In genomic region chr6:53808302-53808881, GRCh38 we compare ENCODE assay signal across 19 cellular contexts. TPM values are rescaled to one million over a fixed set of nuclear protein-coding genes. Genes with fewer than 3 reads are reported as not detected.
A peak's percentile ranks its signal among the peaks of the same experiment; 100 is the strongest.
DNase-seq lines count a peak whose midpoint lies in the region; ATAC-seq, FAIRE-seq and TF ChIP-seq lines count a peak whose summit lies in the region.
"Had no signal": no experiment of that assay in that cellular context is flagged by ENCODE, and none has a peak within 500 bp of the region (broad histone marks: within the 10 kb centered on the region; RNA-seq: fewer than 3 reads in every experiment).

No MANE protein-coding gene starts in this region.

- no peaks in the 10 kb centered on the region for H3K9me3 ChIP-seq in endothelial cell of umbilical vein (replicated peaks; ENCODE audit: control insufficient read depth, insufficient read depth, low read length)

- H3K27me3 ChIP-seq in KMS-11 (ENCODE audit: insufficient read depth, low read depth) = no peaks in the 10 kb centered on the region
- H3K27me3 ChIP-seq in endothelial cell of umbilical vein (ENCODE audit: control insufficient read depth in 2 of 2, insufficient read depth in 2 of 2, low read length in 2 of 2) = no peaks in the 10 kb centered on the region

- TF ChIP-seq POLR2A in endothelial cell of umbilical vein (IDR thresholded peaks at IDR 0.05; ENCODE audit: low read depth, low read length) = no peak

- peak overlapping the region; percentile 83 for H3K27ac ChIP-seq in KMS-11
- no peak overlapping the region for H3K27ac ChIP-seq in endothelial cell of umbilical vein (ENCODE audit: insufficient read depth, low read depth, low read length)
- H3K27ac ChIP-seq: GM23248 had no signal

- H3K4me1 ChIP-seq in KMS-11 (ENCODE audit: low read depth, poor library complexity, severe bottlenecking) (peaks cover 96% of the 10 kb centered on the region), endothelial cell of umbilical vein (ENCODE audit: control insufficient read depth, extremely low read depth, insufficient read depth, low read length) (peaks cover 12% of the 10 kb centered on the region)

- H3K36me3 ChIP-seq in KMS-11 (ENCODE audit: insufficient read depth) = no peaks in the 10 kb centered on the region
- H3K36me3 ChIP-seq in endothelial cell of umbilical vein (ENCODE audit: control insufficient read depth in 2 of 2, extremely low read depth in 1 of 2, insufficient read depth in 2 of 2, low read length in 2 of 2) = no peaks in the 10 kb centered on the region

- no peaks in the 10 kb centered on the region for H3K9me3 Mint-ChIP-seq in activated T-cell treated with anti-CD3 and anti-CD28 coated beads, Interleukin-2, amount 50 U/mL, for 4 hours
- no peaks in the 10 kb centered on the region for H3K9me3 Mint-ChIP-seq in mesothelial cell of epicardium
- H3K9me3 Mint-ChIP-seq: CD4-positive, alpha-beta T cell; H9; HFFc6 had no signal

- H3K9me1 ChIP-seq in endothelial cell of umbilical vein (replicated peaks; ENCODE audit: control insufficient read depth, extremely low read depth, insufficient read depth, low read length) = no peaks in the 10 kb centered on the region

- no peaks in the 10 kb centered on the region for H3K36me3 Mint-ChIP-seq in activated T-cell treated with anti-CD3 and anti-CD28 coated beads, Interleukin-2, amount 50 U/mL, for 4 hours (ENCODE audit: insufficient read depth)
- no peaks in the 10 kb centered on the region for H3K36me3 Mint-ChIP-seq in mesothelial cell of epicardium

- dilution Hi-C loops in endothelial cell of umbilical vein (cut with MboI; ENCODE audit: extremely low pct_ligation_motif_present, low sequenced_read_pairs) = no loop called here

- CTCF ChIA-PET in endothelial cell of umbilical vein (lab: Charles Lee) = interaction anchor here (0.9 to 1.5 kb wide), 7 partner anchors 9 to 148 kb away, joined by 3 to 10 read pairs (median 3); no protein-coding TSS in a partner anchor

- H2AFZ ChIP-seq in KMS-11 (ENCODE audit: low read depth) (no peak overlapping the region), endothelial cell of umbilical vein (ENCODE audit: low read depth, low read length) (no peak overlapping the region)
- H2AFZ ChIP-seq: GM23248 had no signal

- H3K4me3 ChIP-seq in KMS-11 (IDR thresholded peaks at IDR 0.05; ENCODE audit: insufficient read depth, low read depth, low read length) (no peak overlapping the region), endothelial cell of umbilical vein (replicated peaks in 1 of 3; ENCODE audit: insufficient read depth in 1 of 3, low read depth in 1 of 3, low read length in 3 of 3) (no peak overlapping the region)
- H3K4me3 ChIP-seq: GM12878, GM23248 had no signal

- H3K4me1 Mint-ChIP-seq in activated T-cell treated with anti-CD3 and anti-CD28 coated beads, Interleukin-2, amount 50 U/mL, for 4 hours (ENCODE audit: low read depth) = no peaks in the 10 kb centered on the region
- H3K4me1 Mint-ChIP-seq in mesothelial cell of epicardium = peaks cover 32% of the 10 kb centered on the region

- DNase-seq in left ventricle myocardium superior (no peak), Right ventricle myocardium superior (no peak), endothelial cell of umbilical vein (ENCODE audit: low read depth, low spot score) (no peak), hypothalamus (lab: John Stamatoyannopoulos, UW) (no peak), mesothelial cell of epicardium (ENCODE audit: low spot score in 2 of 2, unreplicated experiment in 2 of 2) (no peak)
- DNase-seq in activated T-cell treated with anti-CD3 and anti-CD28 coated beads, Interleukin-2, amount 50 U/mL, for 4 hours = no peak
- DNase-seq: 8988T; C1 segment of cervical spinal cord; Calu3; CD4-positive, alpha-beta T cell; DMS 273 treated with DMSO at 0.1 percent for 48 hours; DMS79; GM23248; H9; HFFc6 had no signal

- intact Hi-C loops in left ventricle myocardium superior (cut with micrococcal nuclease) = no loop called here
- intact Hi-C loops in Right ventricle myocardium superior (cut with DNase I) = no loop called here
- intact Hi-C loops in endothelial cell of umbilical vein (cut with micrococcal nuclease) = no loop called here

- H3K79me2 ChIP-seq in KMS-11 (ENCODE audit: insufficient read depth, low read depth) (peaks cover 83% of the 10 kb centered on the region), endothelial cell of umbilical vein (ENCODE audit: control insufficient read depth, insufficient read depth, low read length) (peaks cover 17% of the 10 kb centered on the region)

- H3K4me2 ChIP-seq in KMS-11 = peak overlapping the region; percentile 99; the same call in 1 of the 2 replicates
- no peak overlapping the region for H3K4me2 ChIP-seq in endothelial cell of umbilical vein (ENCODE audit: insufficient read depth, low read length)

- H3K9ac ChIP-seq in KMS-11 (no peak overlapping the region), endothelial cell of umbilical vein (replicated peaks; ENCODE audit: extremely low read depth, insufficient read depth, low read length) (no peak overlapping the region)
- H3K9ac ChIP-seq: GM23248 had no signal

- H3K27ac Mint-ChIP-seq in mesothelial cell of epicardium = no peak overlapping the region
- H3K27ac Mint-ChIP-seq: B cell; CD4-positive, alpha-beta T cell; HFFc6 had no signal

- no peaks in the 10 kb centered on the region for H4K20me1 ChIP-seq in KMS-11 (ENCODE audit: insufficient read depth)
- no peaks in the 10 kb centered on the region for H4K20me1 ChIP-seq in endothelial cell of umbilical vein (replicated peaks; ENCODE audit: control insufficient read depth, extremely low read depth, insufficient read depth, low read length)

- ATAC-seq in left ventricle myocardium superior (peak; percentile 50), Right ventricle myocardium superior (ENCODE audit: poor library complexity) (no peak)
- ATAC-seq in activated T-cell treated with anti-CD3 and anti-CD28 coated beads, Interleukin-2, amount 50 U/mL, for 4 hours = no peak
- ATAC-seq: GM12878 had no signal

- no peak for TF ChIP-seq CTCF in KMS-11 (conservative IDR thresholded peaks at IDR 0.05; ENCODE audit: low read depth, low read length)
- no peak for TF ChIP-seq CTCF in endothelial cell of umbilical vein (IDR thresholded peaks at IDR 0.05; ENCODE audit: extremely low read depth in 1 of 2, insufficient read depth in 1 of 2, low read depth in 1 of 2, low read length in 2 of 2)
- no peak for TF ChIP-seq CTCF in mesothelial cell of epicardium (IDR thresholded peaks at IDR 0.05; ENCODE audit: unreplicated experiment)

- POLR2A ChIA-PET in endothelial cell of umbilical vein (lab: Charles Lee) = no interaction called here

- no peaks in the 10 kb centered on the region for H3K27me3 Mint-ChIP-seq in activated T-cell treated with anti-CD3 and anti-CD28 coated beads, Interleukin-2, amount 50 U/mL, for 4 hours (ENCODE audit: low read depth)
- H3K27me3 Mint-ChIP-seq in mesothelial cell of epicardium (ENCODE audit: low read depth) = no peaks in the 10 kb centered on the region
- H3K27me3 Mint-ChIP-seq: B cell; CD4-positive, alpha-beta T cell had no signal

- H3K4me3 Mint-ChIP-seq in activated T-cell treated with anti-CD3 and anti-CD28 coated beads, Interleukin-2, amount 50 U/mL, for 4 hours = no peak overlapping the region
- no peak overlapping the region for H3K4me3 Mint-ChIP-seq in mesothelial cell of epicardium
- H3K4me3 Mint-ChIP-seq: B cell; CD4-positive, alpha-beta T cell; H9; HFFc6 had no signal

- no TSS peak for BruUV-seq in endothelial cell of umbilical vein (replicated peaks; lab: Mats Ljungman, UMichigan)

- peak; percentile 46 for FAIRE-seq in endothelial cell of umbilical vein (lab: Jason Lieb, UNC)
- FAIRE-seq: GM12878, GM18507 had no signal

TF ChIP-seq in endothelial cell of umbilical vein, 7 proteins besides CTCF, POLR2A, EP300 and RAD21:
- no peak for TF ChIP-seq POLR2AphosphoS5 (IDR thresholded peaks at IDR 0.05; ENCODE audit: insufficient read depth, low read depth, low read length)

RNA-seq across cellular contexts. Expression of gene LRRC1, which starts 13.6 kb away (rescaled TPM):
- total RNA-seq in left ventricle myocardium superior (2.0 TPM), Right ventricle myocardium superior (1.8 TPM), endothelial cell of umbilical vein (10.6 and 11.7 TPM in 2 replicates), mesothelial cell of epicardium (26.1 to 30.4 TPM (median 27.0 TPM) in 3 replicates)
- 5.5 and 5.6 TPM in 2 replicates for polyA plus RNA-seq in endothelial cell of umbilical vein
- 5.7 and 6.3 TPM in 2 replicates for polyA plus RNA-seq in endothelial cell of umbilical vein (2011; cell fraction: cytosol; rRNA removed)
- 24.5 and 29.2 TPM in 2 replicates for polyA plus RNA-seq in endothelial cell of umbilical vein (2011; cell fraction: nucleus; rRNA removed)
- polyA plus RNA-seq in endothelial cell of umbilical vein (2012) = 6.7 and 7.3 TPM in 2 replicates
- 7.8 and 10.2 TPM in 2 replicates for polyA minus RNA-seq in endothelial cell of umbilical vein
- polyA minus RNA-seq in endothelial cell of umbilical vein (2011; cell fraction: cytosol; rRNA and poly(A)+ RNA removed) = 4.4 TPM
- polyA minus RNA-seq in endothelial cell of umbilical vein (2011; cell fraction: nucleus; rRNA and poly(A)+ RNA removed) = 20.1 and 30.3 TPM in 2 replicates
- total RNA-seq in activated T-cell treated with anti-CD3 and anti-CD28 coated beads, Interleukin-2, amount 50 U/mL, for 4 hours = 1 to 10 TPM in 1 of 3 donors, under 1 TPM in 2; 0.78 to 1.9 (median 0.79) TPM
